13 cellular contexts compared by ENCODE assay signal in genomic region chr5:92328584-92329259, GRCh38.
DNase-seq lines count a peak whose midpoint lies in the region; ATAC-seq, FAIRE-seq and TF ChIP-seq lines count a peak whose summit lies in the region.
"Had no signal": no experiment of that assay in that cellular context is flagged by ENCODE, and none has a peak within 500 bp of the region (broad histone marks: within the 10 kb centered on the region; RNA-seq: fewer than 3 reads in every experiment).

No MANE protein-coding gene starts in this region.

- H3K9me3 Mint-ChIP-seq in stimulated activated naive CD8-positive, alpha-beta T cell treated with anti-CD3 and anti-CD28 coated beads, Interleukin-15, amount 100 ng/mL, for 72 hours = no peaks in the 10 kb centered on the region

- FAIRE-seq in GM12892 (lab: Jason Lieb, UNC) = no peak
- FAIRE-seq: GM12878, GM19239 had no signal

- H3K27me3 ChIP-seq in heart right ventricle (no peaks in the 10 kb centered on the region), right cardiac atrium (ENCODE audit: control insufficient read depth, insufficient read depth) (no peaks in the 10 kb centered on the region), HAP-1 (ENCODE audit: low read depth) (no peaks in the 10 kb centered on the region)
- H3K27me3 ChIP-seq: BLaER1 had no signal

- no peaks in the 10 kb centered on the region for H3K9me3 ChIP-seq in heart right ventricle
- no peaks in the 10 kb centered on the region for H3K9me3 ChIP-seq in right cardiac atrium (ENCODE audit: control insufficient read depth, low read length)
- no peaks in the 10 kb centered on the region for H3K9me3 ChIP-seq in HAP-1
- H3K9me3 ChIP-seq: BLaER1 had no signal

- H3K27ac Mint-ChIP-seq in stimulated activated naive CD8-positive, alpha-beta T cell treated with anti-CD3 and anti-CD28 coated beads, Interleukin-15, amount 100 ng/mL, for 72 hours = no peak overlapping the region

- DNase-seq in Right ventricle myocardium inferior (ENCODE audit: missing footprints) = peak; percentile 73
- no peak for DNase-seq in cardiac septum (ENCODE audit: low spot score)
- DNase-seq in heart right ventricle = peak; percentile 7 to 17
- DNase-seq in right cardiac atrium = peak; percentile 18 to 70 (median 45)
- peak; percentile 10 for DNase-seq in skeletal muscle cell (ENCODE audit: low read depth)
- no peak for DNase-seq in stimulated activated naive CD8-positive, alpha-beta T cell treated with anti-CD3 and anti-CD28 coated beads, Interleukin-15, amount 100 ng/mL, for 72 hours
- DNase-seq in GM12892 (ENCODE audit: insufficient read length) = no peak
- no peak for DNase-seq in HAP-1 (ENCODE audit: low spot score in 2 of 2)
- DNase-seq: DMS53 had no signal

- H3K4me1 Mint-ChIP-seq in stimulated activated naive CD8-positive, alpha-beta T cell treated with anti-CD3 and anti-CD28 coated beads, Interleukin-15, amount 100 ng/mL, for 72 hours = no peaks in the 10 kb centered on the region

- H3K36me3 ChIP-seq in heart right ventricle = no peaks in the 10 kb centered on the region
- H3K36me3 ChIP-seq in HAP-1 (replicated peaks) = no peaks in the 10 kb centered on the region
- H3K36me3 ChIP-seq: BLaER1 had no signal

- 36 to 52% methylated on average over 4 of the region's 4 CpGs for WGBS in heart right ventricle, 2 donors
- WGBS in right cardiac atrium = 51% methylated on average over 4 of the region's 4 CpGs

- H3K4me3 ChIP-seq in heart right ventricle (no peak overlapping the region), right cardiac atrium (ENCODE audit: low read length) (no peak overlapping the region), skeletal muscle cell (ENCODE audit: low read depth, low read length) (no peak overlapping the region), HAP-1 (no peak overlapping the region)
- H3K4me3 ChIP-seq: BLaER1, GM12878 had no signal

- TF ChIP-seq CTCF in heart right ventricle (IDR thresholded peaks at IDR 0.05) = no peak

- ATAC-seq in Right ventricle myocardium inferior (peak; percentile 83), heart right ventricle (peak in 6 of 8 donors; percentile 49 to 91 (median 70)), right cardiac atrium (peak; percentile 42 to 80)
- ATAC-seq in stimulated activated naive CD8-positive, alpha-beta T cell treated with anti-CD3 and anti-CD28 coated beads, Interleukin-15, amount 100 ng/mL, for 72 hours = no peak
- ATAC-seq: GM12878 had no signal

- no peak for TF ChIP-seq POLR2A in GM12892 (IDR thresholded peaks at IDR 0.05; ENCODE audit: low read depth, low read length)

- H3K27me3 Mint-ChIP-seq in stimulated activated naive CD8-positive, alpha-beta T cell treated with anti-CD3 and anti-CD28 coated beads, Interleukin-15, amount 100 ng/mL, for 72 hours = no peaks in the 10 kb centered on the region

- in situ Hi-C loops in HAP-1 (cut with MboI; ENCODE audit: low sequenced_read_pairs) = no loop called here

- peaks cover 0 to 16% (median 0%) of the 10 kb centered on the region in 9 donors for H3K4me1 ChIP-seq in heart right ventricle
- H3K4me1 ChIP-seq in right cardiac atrium (ENCODE audit: control insufficient read depth, insufficient read depth, low read length) = no peaks in the 10 kb centered on the region
- no peaks in the 10 kb centered on the region; the same call in 1 of the 2 replicates for H3K4me1 ChIP-seq in HAP-1
- H3K4me1 ChIP-seq: BLaER1 had no signal

- no peak overlapping the region for H3K4me3 Mint-ChIP-seq in stimulated activated naive CD8-positive, alpha-beta T cell treated with anti-CD3 and anti-CD28 coated beads, Interleukin-15, amount 100 ng/mL, for 72 hours

- intact Hi-C loops in Right ventricle myocardium inferior (cut with DNase I) = loop anchor here (10.0 kb wide), 1 partner anchor 316 kb away; no protein-coding TSS in a partner anchor
- intact Hi-C loops in cardiac septum (cut with DNase I) = no loop called here
- intact Hi-C loops in heart right ventricle (cut with DNase I) = no loop called here
- intact Hi-C loops in right cardiac atrium (cut with DNase I) = no loop called here

- peak overlapping the region in 8 of 10 donors; percentile 15 to 68 (median 44) for H3K27ac ChIP-seq in heart right ventricle
- H3K27ac ChIP-seq in right cardiac atrium (ENCODE audit: low read length) = no peak overlapping the region
- H3K27ac ChIP-seq: 22Rv1, BLaER1 had no signal

Comparison
In these comparisons a context has a peak if more than half of its experiments do, and no peak if none do; other contexts are left out.
1. DNase-seq: peak in Right ventricle myocardium inferior (single experiment), heart right ventricle (2 of 2), right cardiac atrium (3 of 3) and skeletal muscle cell (single experiment); none in cardiac septum (single experiment), stimulated activated naive CD8-positive, alpha-beta T cell treated with anti-CD3 and anti-CD28 coated beads, Interleukin-15, amount 100 ng/mL, for 72 hours (0 of 2), GM12892 (single experiment) and HAP-1 (0 of 2).